In genomic region chr16:15961060-15961511, GRCh38 we compare ENCODE assay signal across 8 cellular contexts.
DNase-seq lines count a peak whose midpoint lies in the region; ATAC-seq, FAIRE-seq and TF ChIP-seq lines count a peak whose summit lies in the region.

No MANE protein-coding gene starts in this region.

- no peak for TF ChIP-seq CTCF in nephron progenitor cell (IDR thresholded peaks at IDR 0.05)

- DNase-seq in GM19239 (ENCODE audit: insufficient read length, low spot score), result no peak
- DNase-seq in activated T-cell treated with anti-CD3 and anti-CD28 coated beads, Interleukin-2, amount 50 U/mL, for 24 hours, result peak; percentile 66
- DNase-seq in nephron progenitor cell, result no peak
- DNase-seq in HuH-7.5 (ENCODE audit: low spot score), result no peak
- DNase-seq in NCI-H748 treated with DMSO at 0.1 percent for 48 hours (lab: John Stamatoyannopoulos, UW), result no peak
- no peak for DNase-seq in amygdala (lab: John Stamatoyannopoulos, UW)

- peak overlapping the region; percentile 76 for H3K4me3 Mint-ChIP-seq in activated T-cell treated with anti-CD3 and anti-CD28 coated beads, Interleukin-2, amount 50 U/mL, for 24 hours
- H3K4me3 Mint-ChIP-seq in nephron progenitor cell, result no peak overlapping the region

- H3K36me3 Mint-ChIP-seq in activated T-cell treated with anti-CD3 and anti-CD28 coated beads, Interleukin-2, amount 50 U/mL, for 24 hours (ENCODE audit: low read depth), result peaks cover 60% of the 10 kb centered on the region
- H3K36me3 Mint-ChIP-seq in nephron progenitor cell (ENCODE audit: low read depth), result peaks cover 47% of the 10 kb centered on the region

- peak; percentile 68 for ATAC-seq in HG03520 (IDR thresholded peaks at IDR 0.05; ENCODE audit: unreplicated experiment)
- no peak for ATAC-seq in HG02763 (IDR thresholded peaks at IDR 0.05; ENCODE audit: unreplicated experiment)

- H3K27ac Mint-ChIP-seq in activated T-cell treated with anti-CD3 and anti-CD28 coated beads, Interleukin-2, amount 50 U/mL, for 24 hours, result peak overlapping the region; percentile 98
- H3K27ac Mint-ChIP-seq in nephron progenitor cell, result peak overlapping the region; percentile 95

- peak; percentile 81 for FAIRE-seq in GM19239 (lab: Jason Lieb, UNC)

- peaks cover 13% of the 10 kb centered on the region for H3K9me3 Mint-ChIP-seq in activated T-cell treated with anti-CD3 and anti-CD28 coated beads, Interleukin-2, amount 50 U/mL, for 24 hours
- H3K9me3 Mint-ChIP-seq in nephron progenitor cell, result peaks cover 34% of the 10 kb centered on the region

- no peaks in the 10 kb centered on the region for H3K27me3 Mint-ChIP-seq in activated T-cell treated with anti-CD3 and anti-CD28 coated beads, Interleukin-2, amount 50 U/mL, for 24 hours
- H3K27me3 Mint-ChIP-seq in nephron progenitor cell (ENCODE audit: low read depth, poor library complexity), result no peaks in the 10 kb centered on the region

- H3K4me1 Mint-ChIP-seq in activated T-cell treated with anti-CD3 and anti-CD28 coated beads, Interleukin-2, amount 50 U/mL, for 24 hours (ENCODE audit: low read depth), result peaks cover 84% of the 10 kb centered on the region
- peaks cover 39% of the 10 kb centered on the region for H3K4me1 Mint-ChIP-seq in nephron progenitor cell
